1 cellular context compared by ENCODE assay signal in the genomic region with DNA sequence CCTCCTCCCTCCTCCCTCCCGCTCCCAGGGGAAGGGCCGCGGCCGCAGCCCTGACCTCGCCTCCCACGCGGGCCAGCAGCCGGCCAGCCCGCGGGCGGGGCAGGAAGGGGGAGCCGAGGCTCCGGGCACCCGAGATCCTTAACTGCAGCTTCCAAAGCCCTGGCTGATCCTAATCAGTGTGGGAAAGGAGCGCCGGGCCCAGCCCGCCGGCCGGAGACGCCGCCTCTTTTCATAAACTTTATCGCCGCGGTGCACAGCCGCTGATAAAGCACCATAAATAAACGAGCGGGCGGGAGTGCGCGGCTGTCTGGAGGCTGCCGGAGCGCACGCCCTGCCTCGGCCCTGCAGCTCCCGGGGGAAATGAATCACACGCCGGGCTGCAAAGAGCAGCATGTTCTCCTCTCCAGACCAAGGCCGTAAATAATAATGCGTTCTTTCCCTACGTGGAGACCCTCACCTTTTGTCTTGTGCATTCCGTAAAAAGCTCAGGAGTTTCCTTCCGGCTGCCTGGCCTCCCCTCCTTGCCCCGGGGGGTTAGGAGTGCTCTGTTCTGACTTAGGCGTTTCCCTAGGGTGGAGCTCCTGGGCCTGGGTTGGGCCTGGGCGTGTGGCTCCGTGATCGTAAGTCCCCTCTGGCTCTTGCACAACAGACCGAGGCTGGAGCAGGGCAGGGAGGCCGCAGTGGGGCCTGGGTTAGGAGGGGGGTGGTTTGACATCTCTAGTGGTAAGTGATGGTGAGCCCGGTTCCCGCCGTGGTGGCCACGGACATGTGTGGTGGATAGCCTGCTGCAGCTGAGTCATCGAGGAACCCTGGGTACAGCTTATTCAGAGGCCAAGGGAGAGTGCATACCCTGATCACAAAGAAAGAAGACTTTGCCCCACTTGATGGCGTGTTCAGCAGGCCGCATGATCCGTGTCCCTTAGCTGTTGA.
TF ChIP-seq lines count a peak whose summit lies in the region.

No MANE protein-coding gene starts in this region.

TF ChIP-seq in K562, 482 proteins besides CTCF, POLR2A, EP300 and RAD21 (continued from another document and continues in another):
- TF ChIP-seq, protein P1, sequence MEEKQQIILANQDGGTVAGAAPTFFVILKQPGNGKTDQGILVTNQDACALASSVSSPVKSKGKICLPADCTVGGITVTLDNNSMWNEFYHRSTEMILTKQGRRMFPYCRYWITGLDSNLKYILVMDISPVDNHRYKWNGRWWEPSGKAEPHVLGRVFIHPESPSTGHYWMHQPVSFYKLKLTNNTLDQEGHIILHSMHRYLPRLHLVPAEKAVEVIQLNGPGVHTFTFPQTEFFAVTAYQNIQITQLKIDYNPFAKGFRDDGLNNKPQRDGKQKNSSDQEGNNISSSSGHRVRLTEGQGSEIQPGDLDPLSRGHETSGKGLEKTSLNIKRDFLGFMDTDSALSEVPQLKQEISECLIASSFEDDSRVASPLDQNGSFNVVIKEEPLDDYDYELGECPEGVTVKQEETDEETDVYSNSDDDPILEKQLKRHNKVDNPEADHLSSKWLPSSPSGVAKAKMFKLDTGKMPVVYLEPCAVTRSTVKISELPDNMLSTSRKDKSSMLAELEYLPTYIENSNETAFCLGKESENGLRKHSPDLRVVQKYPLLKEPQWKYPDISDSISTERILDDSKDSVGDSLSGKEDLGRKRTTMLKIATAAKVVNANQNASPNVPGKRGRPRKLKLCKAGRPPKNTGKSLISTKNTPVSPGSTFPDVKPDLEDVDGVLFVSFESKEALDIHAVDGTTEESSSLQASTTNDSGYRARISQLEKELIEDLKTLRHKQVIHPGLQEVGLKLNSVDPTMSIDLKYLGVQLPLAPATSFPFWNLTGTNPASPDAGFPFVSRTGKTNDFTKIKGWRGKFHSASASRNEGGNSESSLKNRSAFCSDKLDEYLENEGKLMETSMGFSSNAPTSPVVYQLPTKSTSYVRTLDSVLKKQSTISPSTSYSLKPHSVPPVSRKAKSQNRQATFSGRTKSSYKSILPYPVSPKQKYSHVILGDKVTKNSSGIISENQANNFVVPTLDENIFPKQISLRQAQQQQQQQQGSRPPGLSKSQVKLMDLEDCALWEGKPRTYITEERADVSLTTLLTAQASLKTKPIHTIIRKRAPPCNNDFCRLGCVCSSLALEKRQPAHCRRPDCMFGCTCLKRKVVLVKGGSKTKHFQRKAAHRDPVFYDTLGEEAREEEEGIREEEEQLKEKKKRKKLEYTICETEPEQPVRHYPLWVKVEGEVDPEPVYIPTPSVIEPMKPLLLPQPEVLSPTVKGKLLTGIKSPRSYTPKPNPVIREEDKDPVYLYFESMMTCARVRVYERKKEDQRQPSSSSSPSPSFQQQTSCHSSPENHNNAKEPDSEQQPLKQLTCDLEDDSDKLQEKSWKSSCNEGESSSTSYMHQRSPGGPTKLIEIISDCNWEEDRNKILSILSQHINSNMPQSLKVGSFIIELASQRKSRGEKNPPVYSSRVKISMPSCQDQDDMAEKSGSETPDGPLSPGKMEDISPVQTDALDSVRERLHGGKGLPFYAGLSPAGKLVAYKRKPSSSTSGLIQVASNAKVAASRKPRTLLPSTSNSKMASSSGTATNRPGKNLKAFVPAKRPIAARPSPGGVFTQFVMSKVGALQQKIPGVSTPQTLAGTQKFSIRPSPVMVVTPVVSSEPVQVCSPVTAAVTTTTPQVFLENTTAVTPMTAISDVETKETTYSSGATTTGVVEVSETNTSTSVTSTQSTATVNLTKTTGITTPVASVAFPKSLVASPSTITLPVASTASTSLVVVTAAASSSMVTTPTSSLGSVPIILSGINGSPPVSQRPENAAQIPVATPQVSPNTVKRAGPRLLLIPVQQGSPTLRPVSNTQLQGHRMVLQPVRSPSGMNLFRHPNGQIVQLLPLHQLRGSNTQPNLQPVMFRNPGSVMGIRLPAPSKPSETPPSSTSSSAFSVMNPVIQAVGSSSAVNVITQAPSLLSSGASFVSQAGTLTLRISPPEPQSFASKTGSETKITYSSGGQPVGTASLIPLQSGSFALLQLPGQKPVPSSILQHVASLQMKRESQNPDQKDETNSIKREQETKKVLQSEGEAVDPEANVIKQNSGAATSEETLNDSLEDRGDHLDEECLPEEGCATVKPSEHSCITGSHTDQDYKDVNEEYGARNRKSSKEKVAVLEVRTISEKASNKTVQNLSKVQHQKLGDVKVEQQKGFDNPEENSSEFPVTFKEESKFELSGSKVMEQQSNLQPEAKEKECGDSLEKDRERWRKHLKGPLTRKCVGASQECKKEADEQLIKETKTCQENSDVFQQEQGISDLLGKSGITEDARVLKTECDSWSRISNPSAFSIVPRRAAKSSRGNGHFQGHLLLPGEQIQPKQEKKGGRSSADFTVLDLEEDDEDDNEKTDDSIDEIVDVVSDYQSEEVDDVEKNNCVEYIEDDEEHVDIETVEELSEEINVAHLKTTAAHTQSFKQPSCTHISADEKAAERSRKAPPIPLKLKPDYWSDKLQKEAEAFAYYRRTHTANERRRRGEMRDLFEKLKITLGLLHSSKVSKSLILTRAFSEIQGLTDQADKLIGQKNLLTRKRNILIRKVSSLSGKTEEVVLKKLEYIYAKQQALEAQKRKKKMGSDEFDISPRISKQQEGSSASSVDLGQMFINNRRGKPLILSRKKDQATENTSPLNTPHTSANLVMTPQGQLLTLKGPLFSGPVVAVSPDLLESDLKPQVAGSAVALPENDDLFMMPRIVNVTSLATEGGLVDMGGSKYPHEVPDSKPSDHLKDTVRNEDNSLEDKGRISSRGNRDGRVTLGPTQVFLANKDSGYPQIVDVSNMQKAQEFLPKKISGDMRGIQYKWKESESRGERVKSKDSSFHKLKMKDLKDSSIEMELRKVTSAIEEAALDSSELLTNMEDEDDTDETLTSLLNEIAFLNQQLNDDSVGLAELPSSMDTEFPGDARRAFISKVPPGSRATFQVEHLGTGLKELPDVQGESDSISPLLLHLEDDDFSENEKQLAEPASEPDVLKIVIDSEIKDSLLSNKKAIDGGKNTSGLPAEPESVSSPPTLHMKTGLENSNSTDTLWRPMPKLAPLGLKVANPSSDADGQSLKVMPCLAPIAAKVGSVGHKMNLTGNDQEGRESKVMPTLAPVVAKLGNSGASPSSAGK (IDR thresholded peaks at IDR 0.05), result peak; percentile 84
- TF ChIP-seq GATA2 (CRISPR knock-in tag; IDR thresholded peaks at IDR 0.05), result peak; percentile 96
- peak in 1 of 2 experiments; percentile 43; a peak in 1 of 4 replicates for TF ChIP-seq MLLT1 (IDR thresholded peaks at IDR 0.05)
- TF ChIP-seq CHCHD3 (CRISPR knock-in tag; IDR thresholded peaks at IDR 0.05), result no peak
- TF ChIP-seq, protein P2, sequence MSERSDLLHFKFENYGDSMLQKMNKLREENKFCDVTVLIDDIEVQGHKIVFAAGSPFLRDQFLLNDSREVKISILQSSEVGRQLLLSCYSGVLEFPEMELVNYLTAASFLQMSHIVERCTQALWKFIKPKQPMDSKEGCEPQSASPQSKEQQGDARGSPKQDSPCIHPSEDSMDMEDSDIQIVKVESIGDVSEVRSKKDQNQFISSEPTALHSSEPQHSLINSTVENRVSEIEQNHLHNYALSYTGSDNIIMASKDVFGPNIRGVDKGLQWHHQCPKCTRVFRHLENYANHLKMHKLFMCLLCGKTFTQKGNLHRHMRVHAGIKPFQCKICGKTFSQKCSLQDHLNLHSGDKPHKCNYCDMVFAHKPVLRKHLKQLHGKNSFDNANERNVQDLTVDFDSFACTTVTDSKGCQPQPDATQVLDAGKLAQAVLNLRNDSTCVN (CRISPR knock-in tag; IDR thresholded peaks at IDR 0.05), result no peak
- no peak for TF ChIP-seq SP2 (IDR thresholded peaks at IDR 0.05; ENCODE audit: extremely low read depth, low read depth, low read length, poor library complexity, severe bottlenecking)
- no peak for TF ChIP-seq HIVEP1 (CRISPR knock-in tag; IDR thresholded peaks at IDR 0.05)
- peak; percentile 79 for TF ChIP-seq MTA3 (IDR thresholded peaks at IDR 0.05; ENCODE audit: borderline replicate concordance)
- no peak for TF ChIP-seq NCOA6 (IDR thresholded peaks at IDR 0.05)
- no peak for TF ChIP-seq HDAC8 (tag; IDR thresholded peaks at IDR 0.05)
- TF ChIP-seq MXI1 (IDR thresholded peaks at IDR 0.05; ENCODE audit: low read depth, low read length), result no peak
- TF ChIP-seq UBTF (IDR thresholded peaks at IDR 0.05; ENCODE audit: borderline replicate concordance in 1 of 2, low read depth in 2 of 2, low read length in 2 of 2), result peak; percentile 98
- TF ChIP-seq E4F1 (CRISPR knock-in tag; IDR thresholded peaks at IDR 0.05; ENCODE audit: borderline replicate concordance), result no peak
- no peak for TF ChIP-seq NR2C2 (CRISPR knock-in tag; IDR thresholded peaks at IDR 0.05)
- peak; percentile 92 for TF ChIP-seq NR2C2 (tag; IDR thresholded peaks at IDR 0.05)
- TF ChIP-seq MAFK (IDR thresholded peaks at IDR 0.05; ENCODE audit: low read length), result no peak
- TF ChIP-seq TBL1XR1 (IDR thresholded peaks at IDR 0.05; ENCODE audit: low read length in 2 of 2), result peak; percentile 83 to 98; a peak in 3 of 4 replicates
- TF ChIP-seq BDP1 (IDR thresholded peaks at IDR 0.05; ENCODE audit: insufficient read depth, insufficient read length), result no peak
- peak; percentile 86 for TF ChIP-seq PHF21A (IDR thresholded peaks at IDR 0.05; ENCODE audit: borderline replicate concordance, low read depth)
- TF ChIP-seq MED1 (CRISPR knock-in tag; IDR thresholded peaks at IDR 0.05; ENCODE audit: borderline replicate concordance), result no peak
- TF ChIP-seq ZFP1 (CRISPR knock-in tag; IDR thresholded peaks at IDR 0.05), result no peak
- no peak for TF ChIP-seq CCAR2 (IDR thresholded peaks at IDR 0.05; ENCODE audit: low read depth, low read length)
- no peak for TF ChIP-seq COPS2 (conservative IDR thresholded peaks at IDR 0.05)
- no peak for TF ChIP-seq E2F4 (CRISPR knock-in tag; IDR thresholded peaks at IDR 0.05; ENCODE audit: low read depth)
- TF ChIP-seq KDM4B (IDR thresholded peaks at IDR 0.05; ENCODE audit: borderline replicate concordance in 2 of 2, low read depth in 1 of 2), result peak in 1 of 2 experiments; percentile 91; a peak in 1 of 4 replicates
- no peak for TF ChIP-seq ZNF232 (CRISPR knock-in tag; IDR thresholded peaks at IDR 0.05)
- no peak for TF ChIP-seq ZZZ3 (IDR thresholded peaks at IDR 0.05)
- TF ChIP-seq, protein P3, sequence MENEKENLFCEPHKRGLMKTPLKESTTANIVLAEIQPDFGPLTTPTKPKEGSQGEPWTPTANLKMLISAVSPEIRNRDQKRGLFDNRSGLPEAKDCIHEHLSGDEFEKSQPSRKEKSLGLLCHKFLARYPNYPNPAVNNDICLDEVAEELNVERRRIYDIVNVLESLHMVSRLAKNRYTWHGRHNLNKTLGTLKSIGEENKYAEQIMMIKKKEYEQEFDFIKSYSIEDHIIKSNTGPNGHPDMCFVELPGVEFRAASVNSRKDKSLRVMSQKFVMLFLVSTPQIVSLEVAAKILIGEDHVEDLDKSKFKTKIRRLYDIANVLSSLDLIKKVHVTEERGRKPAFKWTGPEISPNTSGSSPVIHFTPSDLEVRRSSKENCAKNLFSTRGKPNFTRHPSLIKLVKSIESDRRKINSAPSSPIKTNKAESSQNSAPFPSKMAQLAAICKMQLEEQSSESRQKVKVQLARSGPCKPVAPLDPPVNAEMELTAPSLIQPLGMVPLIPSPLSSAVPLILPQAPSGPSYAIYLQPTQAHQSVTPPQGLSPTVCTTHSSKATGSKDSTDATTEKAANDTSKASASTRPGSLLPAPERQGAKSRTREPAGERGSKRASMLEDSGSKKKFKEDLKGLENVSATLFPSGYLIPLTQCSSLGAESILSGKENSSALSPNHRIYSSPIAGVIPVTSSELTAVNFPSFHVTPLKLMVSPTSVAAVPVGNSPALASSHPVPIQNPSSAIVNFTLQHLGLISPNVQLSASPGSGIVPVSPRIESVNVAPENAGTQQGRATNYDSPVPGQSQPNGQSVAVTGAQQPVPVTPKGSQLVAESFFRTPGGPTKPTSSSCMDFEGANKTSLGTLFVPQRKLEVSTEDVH (IDR thresholded peaks at IDR 0.05; ENCODE audit: low read depth, partially characterized antibody), result peak; percentile 21
- TF ChIP-seq TAF9B (IDR thresholded peaks at IDR 0.05; ENCODE audit: partially characterized antibody), result peak; percentile 66
